Comparison of ENCODE assay signal across 16 cellular contexts in genomic region chr3:170346481-170347125, GRCh38. TPM values are rescaled to one million over a fixed set of nuclear protein-coding genes. Genes with fewer than 3 reads are reported as not detected.
A peak's percentile ranks its signal among the peaks of the same experiment; 100 is the strongest.
DNase-seq lines count a peak whose midpoint lies in the region; ATAC-seq and TF ChIP-seq lines count a peak whose summit lies in the region.
"Had no signal": no experiment of that assay in that cellular context is flagged by ENCODE, and none has a peak within 500 bp of the region (broad histone marks: within the 10 kb centered on the region; RNA-seq: fewer than 3 reads in every experiment).

No MANE protein-coding gene starts in this region.

- intact Hi-C loops in left lung (cut with DNase I): no loop called here

- H3K36me3 ChIP-seq in left lung: no peaks in the 10 kb centered on the region
- H3K36me3 ChIP-seq: esophagus squamous epithelium, ovary had no signal

- H3K27ac ChIP-seq in left lung: no peak overlapping the region
- H3K27ac ChIP-seq: esophagus squamous epithelium, ovary had no signal

- ATAC-seq in HG02678 (IDR thresholded peaks at IDR 0.05; ENCODE audit: unreplicated experiment) (peak; percentile 50), HG03108 (IDR thresholded peaks at IDR 0.05; ENCODE audit: unreplicated experiment) (no peak), GM19467 (IDR thresholded peaks at IDR 0.05; ENCODE audit: unreplicated experiment) (no peak), GM18909 (IDR thresholded peaks at IDR 0.05; ENCODE audit: poor library complexity, unreplicated experiment) (no peak), left lung (no peak)

- H3K27me3 ChIP-seq in left lung: no peaks in the 10 kb centered on the region
- H3K27me3 ChIP-seq: esophagus squamous epithelium, ovary had no signal

- H3K4me1 ChIP-seq in left lung: no peaks in the 10 kb centered on the region

- DNase-seq in ELF-1 (ENCODE audit: low read depth, low spot score) (peak; percentile 25), RPMI7951 (ENCODE audit: low read depth) (peak; percentile 85), kidney glomerular epithelial cell (lab: John Stamatoyannopoulos, UW) (peak; percentile 82), left lung (no peak)
- DNase-seq: activated naive CD4-positive, alpha-beta T cell treated with anti-CD3 and anti-CD28 coated beads for 36 hours; C1 segment of cervical spinal cord; esophagus squamous epithelium; H9; NCI-H2107; ovary; stimulated activated CD4-positive, alpha-beta T cell treated with anti-CD3 and anti-CD28 coated beads, Interleukin-2, amount 100 ng/mL, for 24 hours; stimulated activated naive CD4-positive, alpha-beta T cell had no signal

- no peak overlapping the region for H3K4me3 ChIP-seq in left lung
- H3K4me3 ChIP-seq: esophagus squamous epithelium, ovary had no signal

- no peak for TF ChIP-seq CTCF in left lung (IDR thresholded peaks at IDR 0.05)

- H3K9me3 ChIP-seq in left lung: no peaks in the 10 kb centered on the region
- H3K9me3 ChIP-seq: esophagus squamous epithelium, ovary had no signal

RNA-seq across cellular contexts. Expression of gene SKIL, which starts 10.9 kb away (rescaled TPM):
- total RNA-seq in RPMI7951 (2014; rRNA removed; shearing (Covaris generic)): 41.9 and 53.1 TPM in 2 replicates
- 100 to 1,000 TPM in 1 of 2 donors, 10 to 100 TPM in 1; 96.2 to 109 TPM for total RNA-seq in left lung

Comparison
In these comparisons a context has a peak if more than half of its experiments do, and no peak if none do; other contexts are left out.
1. DNase-seq: peak in ELF-1 (single experiment), RPMI7951 (single experiment) and kidney glomerular epithelial cell (single experiment); none in left lung (0 of 2).